Comparison of ENCODE assay signal across 1 cellular context in genomic region chr7:42224391-42225003, GRCh38.
TF ChIP-seq lines count a peak whose summit lies in the region.

No MANE protein-coding gene starts in this region.

TF ChIP-seq in GM23338, 12 proteins besides CTCF, POLR2A, EP300 and RAD21 (continued from another document):
- TF ChIP-seq ZNF331 (CRISPR knock-in tag; IDR thresholded peaks at IDR 0.05; ENCODE audit: low read depth) (no peak), POLR2AphosphoS5 (IDR thresholded peaks at IDR 0.05; ENCODE audit: low read depth) (no peak), EZH2 (IDR thresholded peaks at IDR 0.05; ENCODE audit: low read depth, unreplicated experiment) (no peak), REST (IDR thresholded peaks at IDR 0.05; ENCODE audit: unreplicated experiment) (no peak), ETS1 (IDR thresholded peaks at IDR 0.05) (no peak), STAT1 (IDR thresholded peaks at IDR 0.05; ENCODE audit: unreplicated experiment) (no peak), ZNF462 (CRISPR knock-in tag; IDR thresholded peaks at IDR 0.05) (no peak)
